Comparison of ENCODE assay signal across 1 cellular context in the genomic region with DNA sequence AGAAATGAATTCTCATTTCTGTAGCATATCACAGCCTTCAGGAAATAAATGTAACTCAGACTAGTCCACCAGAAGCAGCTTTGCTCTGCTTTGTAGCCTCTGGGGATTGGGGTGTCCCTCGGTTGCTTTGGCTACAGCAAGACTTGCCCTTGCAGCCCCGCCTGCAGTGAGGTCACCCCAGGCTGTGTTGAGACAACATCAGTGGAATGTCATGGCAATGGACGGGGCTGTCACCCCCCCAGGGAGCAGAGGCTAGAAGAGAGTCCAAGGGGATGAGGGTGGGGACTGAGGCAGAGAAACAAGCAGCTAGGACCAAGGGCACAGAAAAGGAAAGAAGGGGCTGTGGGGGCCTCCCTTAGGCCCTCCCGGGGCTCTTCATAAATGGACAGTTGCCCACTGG.
TF ChIP-seq lines count a peak whose summit lies in the region.

No MANE protein-coding gene starts in this region.

TF ChIP-seq in K562, 482 proteins besides CTCF, POLR2A, EP300 and RAD21:
- TF ChIP-seq DNMT1 (IDR thresholded peaks at IDR 0.05) (no peak), DIDO1 (tag; IDR thresholded peaks at IDR 0.05; ENCODE audit: low read depth) (no peak), FOXJ2 (tag; IDR thresholded peaks at IDR 0.05) (peak; percentile 99), FOXJ3 (CRISPR knock-in tag; IDR thresholded peaks at IDR 0.05) (peak; percentile 88), MTA1 (IDR thresholded peaks at IDR 0.05; ENCODE audit: borderline replicate concordance) (no peak), NBN (IDR thresholded peaks at IDR 0.05; ENCODE audit: low read depth) (no peak), TAF9B (IDR thresholded peaks at IDR 0.05; ENCODE audit: partially characterized antibody) (no peak), NR3C1 (CRISPR knock-in tag; IDR thresholded peaks at IDR 0.05) (no peak), ZNF589 (CRISPR knock-in tag; IDR thresholded peaks at IDR 0.05; ENCODE audit: low read depth) (no peak), ZNF668 (CRISPR knock-in tag; IDR thresholded peaks at IDR 0.05) (no peak), BDP1 (IDR thresholded peaks at IDR 0.05; ENCODE audit: insufficient read depth, insufficient read length) (no peak), HCFC1 (IDR thresholded peaks at IDR 0.05; ENCODE audit: low read depth, low read length) (no peak), GABPA (tag; conservative IDR thresholded peaks at IDR 0.05; ENCODE audit: low read depth) (no peak), ZNF124 (CRISPR knock-in tag; IDR thresholded peaks at IDR 0.05) (no peak)
- TF ChIP-seq, protein P1, sequence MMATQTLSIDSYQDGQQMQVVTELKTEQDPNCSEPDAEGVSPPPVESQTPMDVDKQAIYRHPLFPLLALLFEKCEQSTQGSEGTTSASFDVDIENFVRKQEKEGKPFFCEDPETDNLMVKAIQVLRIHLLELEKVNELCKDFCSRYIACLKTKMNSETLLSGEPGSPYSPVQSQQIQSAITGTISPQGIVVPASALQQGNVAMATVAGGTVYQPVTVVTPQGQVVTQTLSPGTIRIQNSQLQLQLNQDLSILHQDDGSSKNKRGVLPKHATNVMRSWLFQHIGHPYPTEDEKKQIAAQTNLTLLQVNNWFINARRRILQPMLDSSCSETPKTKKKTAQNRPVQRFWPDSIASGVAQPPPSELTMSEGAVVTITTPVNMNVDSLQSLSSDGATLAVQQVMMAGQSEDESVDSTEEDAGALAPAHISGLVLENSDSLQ (IDR thresholded peaks at IDR 0.05) = no peak
- TF ChIP-seq, protein P2, sequence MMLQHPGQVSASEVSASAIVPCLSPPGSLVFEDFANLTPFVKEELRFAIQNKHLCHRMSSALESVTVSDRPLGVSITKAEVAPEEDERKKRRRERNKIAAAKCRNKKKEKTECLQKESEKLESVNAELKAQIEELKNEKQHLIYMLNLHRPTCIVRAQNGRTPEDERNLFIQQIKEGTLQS (IDR thresholded peaks at IDR 0.05) = peak; percentile 44; the same call in 1 of the 2 replicates
- TF ChIP-seq, protein P2 (CRISPR knock-in tag; conservative IDR thresholded peaks at IDR 0.05) = no peak
- TF ChIP-seq, protein P3, sequence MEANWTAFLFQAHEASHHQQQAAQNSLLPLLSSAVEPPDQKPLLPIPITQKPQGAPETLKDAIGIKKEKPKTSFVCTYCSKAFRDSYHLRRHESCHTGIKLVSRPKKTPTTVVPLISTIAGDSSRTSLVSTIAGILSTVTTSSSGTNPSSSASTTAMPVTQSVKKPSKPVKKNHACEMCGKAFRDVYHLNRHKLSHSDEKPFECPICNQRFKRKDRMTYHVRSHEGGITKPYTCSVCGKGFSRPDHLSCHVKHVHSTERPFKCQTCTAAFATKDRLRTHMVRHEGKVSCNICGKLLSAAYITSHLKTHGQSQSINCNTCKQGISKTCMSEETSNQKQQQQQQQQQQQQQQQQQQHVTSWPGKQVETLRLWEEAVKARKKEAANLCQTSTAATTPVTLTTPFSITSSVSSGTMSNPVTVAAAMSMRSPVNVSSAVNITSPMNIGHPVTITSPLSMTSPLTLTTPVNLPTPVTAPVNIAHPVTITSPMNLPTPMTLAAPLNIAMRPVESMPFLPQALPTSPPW (CRISPR knock-in tag; IDR thresholded peaks at IDR 0.05) = peak; percentile 29; the same call in 1 of the 2 replicates
